9 cellular contexts compared by ENCODE assay signal in genomic region chr5:159412284-159413046, GRCh38.
DNase-seq lines count a peak whose midpoint lies in the region; ATAC-seq, FAIRE-seq and TF ChIP-seq lines count a peak whose summit lies in the region.
"Had no signal": no experiment of that assay in that cellular context is flagged by ENCODE, and none has a peak within 500 bp of the region (broad histone marks: within the 10 kb centered on the region; RNA-seq: fewer than 3 reads in every experiment).

No MANE protein-coding gene starts in this region.

- H3K27me3 Mint-ChIP-seq in activated B cell treated with CpG ODN at 0.5 μM for 24 hours, result no peaks in the 10 kb centered on the region

- no peak for TF ChIP-seq CTCF in activated B cell treated with CpG ODN at 0.5 μM for 24 hours (IDR thresholded peaks at IDR 0.05)

- H3K36me3 Mint-ChIP-seq in activated B cell treated with CpG ODN at 0.5 μM for 24 hours (ENCODE audit: low read depth), result no peaks in the 10 kb centered on the region

- DNase-seq in GM19239 (ENCODE audit: insufficient read length, low spot score) (no peak), activated B cell treated with CpG ODN at 0.5 μM for 24 hours (no peak), SHP77 (lab: John Stamatoyannopoulos, UW) (no peak), HUDEP-2 (lab: John Stamatoyannopoulos, UW; ENCODE audit: unreplicated experiment in 76 of 76) (no peak), SK-N-DZ (ENCODE audit: low spot score) (no peak)
- DNase-seq in effector CD4-positive, alpha-beta T cell, result peak; percentile 42
- peak; percentile 31 to 41 for DNase-seq in stimulated activated CD8-positive, alpha-beta memory T cell treated with anti-CD3 and anti-CD28 coated beads, Interleukin-15, amount 100 ng/mL, for 4 hours (ENCODE audit: low read depth in 2 of 2)

- CTCF ChIA-PET in activated B cell treated with CpG ODN at 0.5 μM for 24 hours (lab: Charles Lee), result interaction anchor here (0.7 to 1.4 kb wide), 6 partner anchors 78 to 504 kb away, joined by 3 to 5 read pairs (median 3); partner anchors contain the start of gene ADRA1B

- intact Hi-C loops in activated B cell treated with CpG ODN at 0.5 μM for 24 hours (cut with micrococcal nuclease), result loop anchor here (1.0 to 2.0 kb wide), 2 partner anchors 15 to 44 kb away; no protein-coding TSS in a partner anchor

- ATAC-seq in HG03159 (IDR thresholded peaks at IDR 0.05; ENCODE audit: unreplicated experiment) (peak; percentile 59), activated B cell treated with CpG ODN at 0.5 μM for 24 hours (ENCODE audit: low read depth) (peak; percentile 72)
- ATAC-seq: K562 had no signal

- peak; percentile 66 for FAIRE-seq in GM19239 (lab: Jason Lieb, UNC)
- FAIRE-seq: K562 had no signal

- H3K9me3 Mint-ChIP-seq in activated B cell treated with CpG ODN at 0.5 μM for 24 hours, result no peaks in the 10 kb centered on the region

- H3K4me1 Mint-ChIP-seq in activated B cell treated with CpG ODN at 0.5 μM for 24 hours, result peaks cover 50% of the 10 kb centered on the region

- peak overlapping the region; percentile 84 for H3K27ac Mint-ChIP-seq in activated B cell treated with CpG ODN at 0.5 μM for 24 hours

- no peak overlapping the region for H3K4me3 Mint-ChIP-seq in activated B cell treated with CpG ODN at 0.5 μM for 24 hours

- POLR2A ChIA-PET in activated B cell treated with CpG ODN at 0.5 μM for 24 hours (lab: Charles Lee), result interaction anchor here (0.7 to 4.5 kb wide), 9 partner anchors 12 to 240 kb away, joined by 3 to 36 read pairs (median 6); no protein-coding TSS in a partner anchor

Comparison
In these comparisons a context has a peak if more than half of its experiments do, and no peak if none do; other contexts are left out.
1. DNase-seq: peak in effector CD4-positive, alpha-beta T cell (single experiment) and stimulated activated CD8-positive, alpha-beta memory T cell treated with anti-CD3 and anti-CD28 coated beads, Interleukin-15, amount 100 ng/mL, for 4 hours (2 of 2); none in GM19239 (single experiment), activated B cell treated with CpG ODN at 0.5 μM for 24 hours (single experiment), SHP77 (0 of 2), HUDEP-2 (0 of 76) and SK-N-DZ (single experiment).